30 cellular contexts compared by ENCODE assay signal in genomic region chr5:129745997-129746396, GRCh38. TPM values are rescaled to one million over a fixed set of nuclear protein-coding genes. Genes with fewer than 3 reads are reported as not detected.
"Had no signal": no experiment of that assay in that cellular context is flagged by ENCODE, and none has a peak within 500 bp of the region (broad histone marks: within the 10 kb centered on the region; RNA-seq: fewer than 3 reads in every experiment).

No MANE protein-coding gene starts in this region.

- H3K36me3 ChIP-seq: stomach, suprapubic skin, thoracic aorta, thyroid gland, tibial artery, tibial nerve, transverse colon, upper lobe of left lung, upper lobe of right lung, uterus, vagina had no signal

- DNase-seq: stimulated activated CD4-positive, alpha-beta T cell treated with anti-CD3 and anti-CD28 coated beads, Interleukin-2, amount 100 ng/mL, for 48 hours; stimulated activated CD4-positive, alpha-beta T cell treated with anti-CD3 and anti-CD28 coated beads, Interleukin-4, amount 100 ng/mL, for 1 hour; stimulated activated CD4-positive, alpha-beta T cell treated with anti-CD3 and anti-CD28 coated beads, Interleukin-4, amount 100 ng/mL, for 24 hours; stimulated activated CD4-positive, alpha-beta T cell treated with anti-CD3 and anti-CD28 coated beads, Interleukin-4, amount 100 ng/mL, for 4 hours; stimulated activated naive B cell treated with anti-CD40 and anti-IgM and Interleukin-4, amounts not matched to agents 10 μg/mL and 1 μg/mL and 100 μg/mL, for 72 hours; stimulated activated naive CD4-positive, alpha-beta T cell; stimulated activated naive CD4-positive, alpha-beta T cell treated with Interleukin-2 at 50 U/mL for 16 hours; stimulated activated naive CD8-positive, alpha-beta T cell treated with anti-CD3 and anti-CD28 coated beads, Interleukin-15, amount 100 ng/mL, for 72 hours; stimulated activated naive CD8-positive, alpha-beta T cell treated with anti-CD3 and anti-CD28 coated beads, Interleukin-15, Interleukin-2, amounts not matched to agents 100 U/mL and 50 U/mL, for 24 hours; stomach; substantia nigra; testis; thyroid gland; tibial artery; transverse colon; trophoblast cell; upper lobe of left lung; upper lobe of right lung; uterus had no signal

- H3K27me3 ChIP-seq: stomach, suprapubic skin, testis, thyroid gland, tibial artery, tibial nerve, transverse colon, upper lobe of left lung, upper lobe of right lung, uterus, vagina had no signal

- H3K4me1 ChIP-seq: stomach, suprapubic skin, testis, thyroid gland, tibial artery, tibial nerve, transverse colon, upper lobe of left lung, upper lobe of right lung, uterus, vagina had no signal

- H3K4me3 ChIP-seq: stomach, suprapubic skin, testis, thoracic aorta, thyroid gland, tibial artery, tibial nerve, transverse colon, upper lobe of left lung, upper lobe of right lung, uterus, vagina had no signal

- H3K9me3 ChIP-seq: stomach, suprapubic skin, testis, thoracic aorta, thyroid gland, tibial artery, tibial nerve, transverse colon, upper lobe of left lung, upper lobe of right lung, uterus, vagina had no signal

- H3K27ac ChIP-seq: stomach, suprapubic skin, testis, thoracic aorta, thyroid gland, tibial artery, tibial nerve, transverse colon, upper lobe of left lung, upper lobe of right lung, uterus, vagina had no signal

- FAIRE-seq: urothelium cell line had no signal

- ATAC-seq: stimulated activated effector memory CD8-positive, alpha-beta T cell treated with anti-CD3 and anti-CD28 coated beads, Interleukin-12 subunit alpha, Interleukin-12 subunit beta, amount 100 ng/mL, for 72 hours; stimulated activated memory B cell treated with anti-CD40 and anti-IgM and Interleukin-4, amounts not matched to agents 10 μg/mL and 1 μg/mL and 100 μg/mL, for 72 hours; stimulated activated naive B cell treated with anti-CD40 and anti-IgM and Interleukin-4, amounts not matched to agents 10 μg/mL and 1 μg/mL and 100 μg/mL, for 72 hours; stimulated activated naive CD8-positive, alpha-beta T cell treated with anti-CD3 and anti-CD28 coated beads, Interleukin-15, amount 100 ng/mL, for 72 hours; stimulated activated naive CD8-positive, alpha-beta T cell treated with anti-CD3 and anti-CD28 coated beads, Interleukin-15, Interleukin-2, amounts not matched to agents 100 U/mL and 50 U/mL, for 24 hours; upper lobe of right lung had no signal

RNA-seq across cellular contexts. Expression of gene MINAR2, which starts 1.9 kb away (rescaled TPM):
- total RNA-seq: stomach, subcutaneous adipose tissue, suprapubic skin, temporal lobe, testis, thyroid gland, tibial nerve, transverse colon, upper lobe of left lung, upper lobe of right lung, ureter, vagina had no signal
- polyA plus RNA-seq: stomach, thymus had no signal
